1 cellular context compared by ENCODE assay signal in genomic region chr5:142024771-142025304, GRCh38.
TF ChIP-seq lines count a peak whose summit lies in the region.

No MANE protein-coding gene starts in this region.

TF ChIP-seq in WTC11, 78 proteins besides CTCF, POLR2A, EP300 and RAD21 (continued from another document):
- TF ChIP-seq ZNF512 (CRISPR knock-in tag; IDR thresholded peaks at IDR 0.05; ENCODE audit: borderline replicate concordance) = no peak
- TF ChIP-seq ZNF138 (CRISPR knock-in tag; conservative IDR thresholded peaks at IDR 0.05) = no peak
- no peak for TF ChIP-seq ZNF425 (CRISPR knock-in tag; conservative IDR thresholded peaks at IDR 0.05)
- 0 out of 2 replicates have a peak, but pooled peaks have one; percentile 22 for TF ChIP-seq NFYB (CRISPR knock-in tag; conservative IDR thresholded peaks at IDR 0.05; ENCODE audit: low read depth)
- no peak for TF ChIP-seq CREM (CRISPR knock-in tag; IDR thresholded peaks at IDR 0.05)
- TF ChIP-seq ZNF416 (CRISPR knock-in tag; IDR thresholded peaks at IDR 0.05) = no peak
- no peak for TF ChIP-seq ATF6 (CRISPR knock-in tag; IDR thresholded peaks at IDR 0.05)
- no peak for TF ChIP-seq TEAD4 (CRISPR knock-in tag; IDR thresholded peaks at IDR 0.05)
- no peak for TF ChIP-seq TCF7 (CRISPR knock-in tag; IDR thresholded peaks at IDR 0.05; ENCODE audit: low read depth)
- TF ChIP-seq FOXP1 (CRISPR knock-in tag; IDR thresholded peaks at IDR 0.05; ENCODE audit: borderline replicate concordance) = no peak
- no peak for TF ChIP-seq NFATC4 (CRISPR knock-in tag; IDR thresholded peaks at IDR 0.05)
- TF ChIP-seq RORB (CRISPR knock-in tag; IDR thresholded peaks at IDR 0.05) = no peak
- TF ChIP-seq ERG (CRISPR knock-in tag; IDR thresholded peaks at IDR 0.05) = no peak
- TF ChIP-seq GTF2I (CRISPR knock-in tag; conservative IDR thresholded peaks at IDR 0.05) = no peak
- no peak for TF ChIP-seq ZNF281 (CRISPR knock-in tag; IDR thresholded peaks at IDR 0.05)
- TF ChIP-seq E2F1 (CRISPR knock-in tag; IDR thresholded peaks at IDR 0.05) = no peak
- 0 out of 2 replicates have a peak, but pooled peaks have one; percentile 28 for TF ChIP-seq MAX (CRISPR knock-in tag; IDR thresholded peaks at IDR 0.05)
- TF ChIP-seq NFE2L1 (CRISPR knock-in tag; IDR thresholded peaks at IDR 0.05) = no peak
- no peak for TF ChIP-seq ZNF532 (CRISPR knock-in tag; IDR thresholded peaks at IDR 0.05; ENCODE audit: borderline replicate concordance)
- 0 out of 2 replicates have a peak, but pooled peaks have one; percentile 21 for TF ChIP-seq ETV6 (CRISPR knock-in tag; IDR thresholded peaks at IDR 0.05)
- 0 out of 2 replicates have a peak, but pooled peaks have one; percentile 15 for TF ChIP-seq SP1 (CRISPR knock-in tag; conservative IDR thresholded peaks at IDR 0.05)
- no peak for TF ChIP-seq FOXK1 (CRISPR knock-in tag; IDR thresholded peaks at IDR 0.05)
- TF ChIP-seq GABPB1 (CRISPR knock-in tag; IDR thresholded peaks at IDR 0.05) = 0 out of 2 replicates have a peak, but pooled peaks have one; percentile 39
- no peak for TF ChIP-seq OVOL2 (CRISPR knock-in tag; IDR thresholded peaks at IDR 0.05; ENCODE audit: borderline replicate concordance)
- TF ChIP-seq IRF1 (CRISPR knock-in tag; IDR thresholded peaks at IDR 0.05) = no peak
- TF ChIP-seq AR (CRISPR knock-in tag; IDR thresholded peaks at IDR 0.05) = no peak
- TF ChIP-seq MLX (CRISPR knock-in tag; IDR thresholded peaks at IDR 0.05) = no peak
- no peak for TF ChIP-seq ZNF317 (CRISPR knock-in tag; IDR thresholded peaks at IDR 0.05; ENCODE audit: borderline replicate concordance, low read depth)
